ENCODE assay signal across 8 cellular contexts in genomic region chr19:55648657-55649578, GRCh38. TPM values are rescaled to one million over a fixed set of nuclear protein-coding genes. Genes with fewer than 3 reads are reported as not detected.
A peak's percentile ranks its signal among the peaks of the same experiment; 100 is the strongest.
DNase-seq lines count a peak whose midpoint lies in the region; ATAC-seq, FAIRE-seq and TF ChIP-seq lines count a peak whose summit lies in the region.

No MANE protein-coding gene starts in this region.

- intact Hi-C loops in activated naive CD4-positive, alpha-beta T cell treated with anti-CD3 and anti-CD28 coated beads for 36 hours (cut with micrococcal nuclease), result no loop called here
- intact Hi-C loops in body of pancreas (cut with DNase I) (no loop called here), transverse colon (cut with DNase I; ENCODE audit: low total_unique reads) (no loop called here)

- CTCF ChIA-PET in activated naive CD4-positive, alpha-beta T cell treated with anti-CD3 and anti-CD28 coated beads for 36 hours (lab: Charles Lee), result interaction anchor here (1.5 kb wide), 1 partner anchor 16 kb away, joined by 9 read pairs; no protein-coding TSS in a partner anchor

- H3K27ac Mint-ChIP-seq in activated naive CD4-positive, alpha-beta T cell treated with anti-CD3 and anti-CD28 coated beads for 36 hours, result peak overlapping the region; percentile 72

- FAIRE-seq in H54 (lab: Jason Lieb, UNC), result no peak

- H3K27me3 ChIP-seq in body of pancreas (no peaks in the 10 kb centered on the region), lung (ENCODE audit: control insufficient read depth, insufficient read depth) (no peaks in the 10 kb centered on the region), transverse colon (no peaks in the 10 kb centered on the region)

- in situ Hi-C loops in transverse colon (cut with MboI; ENCODE audit: low pct_ligation_motif_present in 1 of 4, low pct_unique_long_range_greater_than_20kb in 1 of 4, low sequenced_read_pairs in 3 of 4), result no loop called here

- peaks cover 47% of the 10 kb centered on the region for H3K4me1 ChIP-seq in body of pancreas
- peaks cover 0 to 14% of the 10 kb centered on the region in 2 donors for H3K4me1 ChIP-seq in lung (ENCODE audit: control insufficient read depth in 2 of 2, insufficient read depth in 2 of 2, low read length in 2 of 2)
- H3K4me1 ChIP-seq in transverse colon, result peaks cover 20 to 42% (median 31%) of the 10 kb centered on the region in 4 donors

- no peak for TF ChIP-seq EP300 in transverse colon (IDR thresholded peaks at IDR 0.05; ENCODE audit: low read depth)

- TF ChIP-seq POLR2A in body of pancreas (IDR thresholded peaks at IDR 0.05) (no peak), transverse colon (IDR thresholded peaks at IDR 0.05) (no peak), H54 (IDR thresholded peaks at IDR 0.05; ENCODE audit: low read depth, low read length) (no peak)

- peak overlapping the region; percentile 69 to 90 for H3K4me3 ChIP-seq in body of pancreas
- H3K4me3 ChIP-seq in lung, result peak overlapping the region; percentile 69
- peak overlapping the region; percentile 58 to 87 (median 74) for H3K4me3 ChIP-seq in transverse colon

- peak overlapping the region; percentile 34 to 79 (median 75) for H3K27ac ChIP-seq in body of pancreas
- peak overlapping the region; percentile 77 to 80 for H3K27ac ChIP-seq in lung (ENCODE audit: low read depth in 1 of 2, low read length in 1 of 2)
- H3K27ac ChIP-seq in transverse colon, result peak overlapping the region; percentile 82 to 91 (median 86)

- TF ChIP-seq CTCF in body of pancreas (IDR thresholded peaks at IDR 0.05) (no peak), lung (IDR thresholded peaks at IDR 0.05; ENCODE audit: control extremely low read depth, extremely low read depth) (no peak), transverse colon (IDR thresholded peaks at IDR 0.05) (no peak)

- H3K36me3 Mint-ChIP-seq in activated naive CD4-positive, alpha-beta T cell treated with anti-CD3 and anti-CD28 coated beads for 36 hours (ENCODE audit: low read depth), result peaks cover 13% of the 10 kb centered on the region

- WGBS in body of pancreas, 2 donors, result 50 to 55% methylated on average over 23 to 34 of the region's 34 CpGs
- 37 to 39% methylated on average over 33 to 34 of the region's 34 CpGs for WGBS in lung, 2 donors
- WGBS in transverse colon (ENCODE audit: low coverage in 1 of 2), 2 donors, result 42% methylated on average over 25 of the region's 34 CpGs; no CpG with 5 or more reads in 1 of the 2 donors

- H3K9me3 ChIP-seq in body of pancreas, result no peaks in the 10 kb centered on the region
- no peaks in the 10 kb centered on the region for H3K9me3 ChIP-seq in lung (ENCODE audit: control insufficient read depth in 2 of 2, insufficient read depth in 1 of 2, low read length in 1 of 2)
- H3K9me3 ChIP-seq in transverse colon, result no peaks in the 10 kb centered on the region

- H3K27me3 Mint-ChIP-seq in activated naive CD4-positive, alpha-beta T cell treated with anti-CD3 and anti-CD28 coated beads for 36 hours (ENCODE audit: low read depth), result no peaks in the 10 kb centered on the region

- H3K4me1 Mint-ChIP-seq in activated naive CD4-positive, alpha-beta T cell treated with anti-CD3 and anti-CD28 coated beads for 36 hours (ENCODE audit: low read depth), result peaks cover 49% of the 10 kb centered on the region

- no peaks in the 10 kb centered on the region for H3K9me3 Mint-ChIP-seq in activated naive CD4-positive, alpha-beta T cell treated with anti-CD3 and anti-CD28 coated beads for 36 hours

- H3K36me3 ChIP-seq in body of pancreas (replicated peaks in 1 of 2; ENCODE audit: insufficient read depth in 1 of 2, low read depth in 2 of 2) (no peaks in the 10 kb centered on the region), lung (ENCODE audit: control insufficient read depth in 2 of 2, insufficient read depth in 2 of 2, low read length in 2 of 2) (peaks cover 0 to 16% of the 10 kb centered on the region in 2 donors), transverse colon (no peaks in the 10 kb centered on the region)

- peak overlapping the region; percentile 71 for H3K4me3 Mint-ChIP-seq in activated naive CD4-positive, alpha-beta T cell treated with anti-CD3 and anti-CD28 coated beads for 36 hours

- DNase-seq in activated naive CD4-positive, alpha-beta T cell treated with anti-CD3 and anti-CD28 coated beads for 36 hours, result no peak
- DNase-seq in activated naive CD4-positive, alpha-beta T cell (lab: John Stamatoyannopoulos, UW), result no peak
- no peak for DNase-seq in body of pancreas
- DNase-seq in lung (ENCODE audit: low spot score), result no peak
- no peak for DNase-seq in transverse colon
- no peak for DNase-seq in stimulated activated CD4-positive, alpha-beta T cell treated with anti-CD3 and anti-CD28 coated beads, Interleukin-15, amount 100 ng/mL, for 24 hours
- no peak for DNase-seq in cerebellar cortex (ENCODE audit: low spot score)
- DNase-seq in H54 (ENCODE audit: insufficient read length, low spot score), result no peak

- ATAC-seq in body of pancreas (no peak), lung (ENCODE audit: insufficient read depth, low FRiP score) (no peak)

RNA-seq across cellular contexts. Expression of gene CCDC106, which starts 0.9 kb away (rescaled TPM):
- total RNA-seq in activated naive CD4-positive, alpha-beta T cell treated with anti-CD3 and anti-CD28 coated beads for 36 hours, result 1 to 10 TPM; 4.2 to 4.4 TPM
- total RNA-seq in body of pancreas (10 to 100 TPM in 1 of 2 donors, 1 to 10 TPM in 1; 5.9 to 15.0 TPM), lung (10 to 100 TPM; 11.9 to 16.8 TPM), transverse colon (10 to 100 TPM in 2 of 4 donors, 1 to 10 TPM in 2; 3.7 to 15.1 (median 8.4) TPM)
- 10 to 100 TPM in 1 of 2 donors, 1 to 10 TPM in 1; 8.3 to 25.9 TPM for polyA plus RNA-seq in lung

RNA-seq across cellular contexts. Expression of gene ZNF581, which starts 5.5 kb away (rescaled TPM):
- 10 to 100 TPM; 18.0 to 20.7 TPM for total RNA-seq in activated naive CD4-positive, alpha-beta T cell treated with anti-CD3 and anti-CD28 coated beads for 36 hours
- total RNA-seq in body of pancreas, result 10 to 100 TPM; 16.8 to 20.2 TPM
- 10 to 100 TPM; 15.7 to 18.1 TPM for total RNA-seq in lung
- 10 to 100 TPM; 15.0 to 15.5 TPM for polyA plus RNA-seq in lung
- total RNA-seq in transverse colon, result 10 to 100 TPM in 2 of 4 donors, 1 to 10 TPM in 2; 4.1 to 19.7 (median 10.0) TPM

RNA-seq across cellular contexts. Expression of gene U2AF2, which starts 5.9 kb away (rescaled TPM):
- total RNA-seq in activated naive CD4-positive, alpha-beta T cell treated with anti-CD3 and anti-CD28 coated beads for 36 hours, result 100 to 1,000 TPM; 285 to 293 TPM
- total RNA-seq in body of pancreas, result 100 to 1,000 TPM in 1 of 2 donors, 10 to 100 TPM in 1; 53.4 to 106 TPM
- total RNA-seq in lung, result 100 to 1,000 TPM; 109 to 181 TPM
- polyA plus RNA-seq in lung, result 100 to 1,000 TPM; 114 to 149 TPM
- 100 to 1,000 TPM; 112 to 185 (median 130) TPM for total RNA-seq in transverse colon

RNA-seq across cellular contexts. Expression of gene ZNF580, which starts 8.1 kb away (rescaled TPM):
- total RNA-seq in activated naive CD4-positive, alpha-beta T cell treated with anti-CD3 and anti-CD28 coated beads for 36 hours, result 10 to 100 TPM; 18.1 to 18.7 TPM
- 10 to 100 TPM; 29.7 to 36.1 TPM for total RNA-seq in body of pancreas
- total RNA-seq in lung, result 10 to 100 TPM; 11.1 to 41.3 TPM
- 10 to 100 TPM; 22.3 to 39.3 TPM for polyA plus RNA-seq in lung
- total RNA-seq in transverse colon, result 100 to 1,000 TPM in 1 of 4 donors, 10 to 100 TPM in 3; 15.2 to 154 (median 25.7) TPM

RNA-seq across cellular contexts. Expression of gene ZNF784, which starts 24.6 kb away (rescaled TPM):
- 1 to 10 TPM; 3.7 to 4.0 TPM for total RNA-seq in activated naive CD4-positive, alpha-beta T cell treated with anti-CD3 and anti-CD28 coated beads for 36 hours
- 1 to 10 TPM; 6.9 to 9.6 TPM for total RNA-seq in body of pancreas
- total RNA-seq in lung, result 1 to 10 TPM; 6.3 to 9.4 TPM
- polyA plus RNA-seq in lung, result 1 to 10 TPM; 6.5 to 7.2 TPM
- total RNA-seq in transverse colon, result 10 to 100 TPM; 11.1 to 27.7 (median 14.5) TPM
